ENCODE assay signal across 8 cellular contexts in genomic region chr2:218569038-218569431, GRCh38. TPM values are rescaled to one million over a fixed set of nuclear protein-coding genes. Genes with fewer than 3 reads are reported as not detected.
DNase-seq lines count a peak whose midpoint lies in the region; ATAC-seq lines count a peak whose summit lies in the region.

No MANE protein-coding gene starts in this region.

- peak overlapping the region; percentile 97 for H3K9ac ChIP-seq in GM23248

- H3K36me3 Mint-ChIP-seq in activated CD4-positive, alpha-beta T cell treated with anti-CD3 and anti-CD28 coated beads, Interleukin-2, amount 10 ng/mL, durations not matched to agents 24 days and 14 days (ENCODE audit: low read depth) = peaks cover 53% of the 10 kb centered on the region

- peak overlapping the region; percentile 93 for H3K4me3 Mint-ChIP-seq in activated CD4-positive, alpha-beta T cell treated with anti-CD3 and anti-CD28 coated beads, Interleukin-2, amount 10 ng/mL, durations not matched to agents 24 days and 14 days

- in situ Hi-C loops in G401 (cut with HindIII; ENCODE audit: low sequenced_read_pairs) = no loop called here
- in situ Hi-C loops in GM23248 (cut with MboI) = no loop called here

- H3K36me3 ChIP-seq in GM23248 (ENCODE audit: low read depth) = 0 out of 2 replicates have a peak, but pooled peaks cover 7% of the 10 kb centered on the region

- H2AFZ ChIP-seq in GM23248 = peak overlapping the region; percentile 67

- no peak for ATAC-seq in HG03469 (IDR thresholded peaks at IDR 0.05; ENCODE audit: unreplicated experiment)

- H3K27me3 ChIP-seq in GM23248 (replicated peaks; ENCODE audit: insufficient read depth) = no peaks in the 10 kb centered on the region

- H3K4me1 Mint-ChIP-seq in activated CD4-positive, alpha-beta T cell treated with anti-CD3 and anti-CD28 coated beads, Interleukin-2, amount 10 ng/mL, durations not matched to agents 24 days and 14 days = peaks cover 46% of the 10 kb centered on the region

- peaks cover 97% of the 10 kb centered on the region for H3K79me2 ChIP-seq in GM23248 (ENCODE audit: insufficient read depth)

- WGBS in GM23248 (ENCODE audit: low coverage in 1 of 2, low lambda C conversion rate in 2 of 2, missing lambda C conversion rate in 2 of 2), 2 experiments = 1 to 2% methylated on average over 31 of the region's 31 CpGs

- H3K9me3 ChIP-seq in GM23248 (ENCODE audit: low read depth) = no peaks in the 10 kb centered on the region

- H3K27me3 Mint-ChIP-seq in activated CD4-positive, alpha-beta T cell treated with anti-CD3 and anti-CD28 coated beads, Interleukin-2, amount 10 ng/mL, durations not matched to agents 24 days and 14 days = no peaks in the 10 kb centered on the region

- no peaks in the 10 kb centered on the region for H3K9me3 Mint-ChIP-seq in activated CD4-positive, alpha-beta T cell treated with anti-CD3 and anti-CD28 coated beads, Interleukin-2, amount 10 ng/mL, durations not matched to agents 24 days and 14 days

- H4K20me1 ChIP-seq in GM23248 (ENCODE audit: insufficient read depth) = peaks cover 3% of the 10 kb centered on the region; the same call in 1 of the 2 replicates

- peak overlapping the region; percentile 100 for H3K27ac Mint-ChIP-seq in activated CD4-positive, alpha-beta T cell treated with anti-CD3 and anti-CD28 coated beads, Interleukin-2, amount 10 ng/mL, durations not matched to agents 24 days and 14 days

- intact Hi-C loops in activated CD4-positive, alpha-beta T cell treated with anti-CD3 and anti-CD28 coated beads, Interleukin-2, amount 10 ng/mL, durations not matched to agents 24 days and 14 days (cut with micrococcal nuclease) = loop anchor here (2.0 to 5.0 kb wide), 5 partner anchors 52 to 683 kb away; partner anchors contain the start of genes ARPC2, CNPPD1, TUBA4A and TUBA4B

- peak overlapping the region; percentile 97 for H3K27ac ChIP-seq in GM23248

- no peaks in the 10 kb centered on the region for H3K9me2 ChIP-seq in GM23248 (ENCODE audit: insufficient read depth)

- peak overlapping the region; percentile 91 for H3K4me2 ChIP-seq in GM23248 (ENCODE audit: unreplicated experiment)

- H3K4me3 ChIP-seq in GM23248 = peak overlapping the region; percentile 97

- DNase-seq in G401 (ENCODE audit: low spot score) (peak; percentile 27), GM23248 (peak; percentile 90), LHCN-M2 (ENCODE audit: low read depth) (peak; percentile 71), dermis blood vessel endothelial cell (peak; percentile 83), lung microvascular endothelial cell (ENCODE audit: low read depth in 2 of 2) (peak; percentile 89)
- DNase-seq in activated CD4-positive, alpha-beta T cell treated with anti-CD3 and anti-CD28 coated beads, Interleukin-2, amount 10 ng/mL, durations not matched to agents 24 days and 14 days = peak; percentile 89
- peak; percentile 39 for DNase-seq in stimulated activated CD8-positive, alpha-beta memory T cell treated with anti-CD3 and anti-CD28 coated beads, Interleukin-12 subunit alpha, Interleukin-12 subunit beta, amount 100 ng/mL, for 4 hours (ENCODE audit: low read depth)

- H3F3A ChIP-seq in GM23248 (ENCODE audit: insufficient read depth) = peaks cover 26% of the 10 kb centered on the region

- H3K4me1 ChIP-seq in GM23248 (ENCODE audit: insufficient read depth) = peaks cover 17% of the 10 kb centered on the region

RNA-seq across cellular contexts. Expression of gene CNOT9, which starts 0.4 kb away (rescaled TPM):
- total RNA-seq in G401 (2014; rRNA removed; shearing (Covaris generic)) = 85.2 and 92.8 TPM in 2 replicates
- 65.8 and 84.2 TPM in 2 replicates for total RNA-seq in GM23248 (2014; rRNA removed; shearing (Covaris generic))
- 32.3 and 34.8 TPM in 2 replicates for polyA plus RNA-seq in GM23248 (2016; fragmentation: Nextera tagmentation; extraction: Ambion mirVana)
- total RNA-seq in LHCN-M2 (2014; rRNA removed) (64.6 and 82.1 TPM in 2 replicates), dermis blood vessel endothelial cell (56.4 and 57.3 TPM in 2 replicates), lung microvascular endothelial cell (35.7 and 38.3 TPM in 2 replicates)
- polyA plus RNA-seq in LHCN-M2 (2012) = 27.0 TPM
- 131 and 134 TPM in 2 replicates for total RNA-seq in activated CD4-positive, alpha-beta T cell treated with anti-CD3 and anti-CD28 coated beads, Interleukin-2, amount 10 ng/mL, durations not matched to agents 24 days and 14 days

RNA-seq across cellular contexts. Expression of gene USP37, which starts 0.9 kb away (rescaled TPM):
- total RNA-seq in G401 (2014; rRNA removed; shearing (Covaris generic)) = 10.7 and 25.6 TPM in 2 replicates
- 6.6 and 6.7 TPM in 2 replicates for total RNA-seq in GM23248 (2014; rRNA removed; shearing (Covaris generic))
- polyA plus RNA-seq in GM23248 (2016; fragmentation: Nextera tagmentation; extraction: Ambion mirVana) = 5.0 and 5.1 TPM in 2 replicates
- total RNA-seq in LHCN-M2 (2014; rRNA removed) = 11.1 and 11.9 TPM in 2 replicates
- 1.9 TPM for polyA plus RNA-seq in LHCN-M2 (2012)
- total RNA-seq in activated CD4-positive, alpha-beta T cell treated with anti-CD3 and anti-CD28 coated beads, Interleukin-2, amount 10 ng/mL, durations not matched to agents 24 days and 14 days = 45.0 and 45.5 TPM in 2 replicates
- 15.0 and 19.4 TPM in 2 replicates for total RNA-seq in dermis blood vessel endothelial cell
- 4.8 and 8.9 TPM in 2 replicates for total RNA-seq in lung microvascular endothelial cell

RNA-seq across cellular contexts. Expression of gene PLCD4, which starts 38.7 kb away (rescaled TPM):
- 1.2 and 1.3 TPM in 2 replicates for total RNA-seq in G401 (2014; rRNA removed; shearing (Covaris generic))
- total RNA-seq in GM23248 (2014; rRNA removed; shearing (Covaris generic)) = 0.51 and 1.3 TPM in 2 replicates
- polyA plus RNA-seq in GM23248 (2016; fragmentation: Nextera tagmentation; extraction: Ambion mirVana) = 1.6 TPM in 2 replicates
- total RNA-seq in LHCN-M2 (2014; rRNA removed) (6.6 and 9.5 TPM in 2 replicates), dermis blood vessel endothelial cell (1.7 and 4.7 TPM in 2 replicates), lung microvascular endothelial cell (0.40 and 1.7 TPM in 2 replicates)
- polyA plus RNA-seq in LHCN-M2 (2012) = 6.0 TPM
- total RNA-seq in activated CD4-positive, alpha-beta T cell treated with anti-CD3 and anti-CD28 coated beads, Interleukin-2, amount 10 ng/mL, durations not matched to agents 24 days and 14 days = 0.26 and 0.52 TPM in 2 replicates

Comparison
In these comparisons a context has a peak if more than half of its experiments do, and no peak if none do; other contexts are left out.
1. DNase-seq: peak in every context shown above with its lines; median percentile 90 in GM23248; 89 in activated CD4-positive, alpha-beta T cell treated with anti-CD3 and anti-CD28 coated beads, Interleukin-2, amount 10 ng/mL, durations not matched to agents 24 days and 14 days; 89 in lung microvascular endothelial cell; 83 in dermis blood vessel endothelial cell; 71 in LHCN-M2; 39 in stimulated activated CD8-positive, alpha-beta memory T cell treated with anti-CD3 and anti-CD28 coated beads, Interleukin-12 subunit alpha, Interleukin-12 subunit beta, amount 100 ng/mL, for 4 hours; 27 in G401.